In genomic region chr2:85600951-85601770, GRCh38 we compare ENCODE assay signal across 8 cellular contexts. TPM values are rescaled to one million over a fixed set of nuclear protein-coding genes. Genes with fewer than 3 reads are reported as not detected.
A peak's percentile ranks its signal among the peaks of the same experiment; 100 is the strongest.
DNase-seq lines count a peak whose midpoint lies in the region; ATAC-seq and TF ChIP-seq lines count a peak whose summit lies in the region.

No MANE protein-coding gene starts in this region.

- H3K79me2 ChIP-seq in PC-3 (ENCODE audit: low read length) (peaks cover 14% of the 10 kb centered on the region), neural cell (replicated peaks; ENCODE audit: insufficient read depth, low read length) (peaks cover 5% of the 10 kb centered on the region)

- no peak for TF ChIP-seq EP300 in neural cell (conservative IDR thresholded peaks at IDR 0.05; ENCODE audit: poor library complexity, severe bottlenecking)

- CTCF ChIA-PET in BJ (lab: Yijun Ruan, JAX): interaction anchor here (1.6 kb wide), 1 partner anchor 11 kb away, joined by 6 read pairs; no protein-coding TSS in a partner anchor
- CTCF ChIA-PET in PC-3 (lab: Charles Lee): no interaction called here

- H3K36me3 ChIP-seq in BJ (ENCODE audit: control insufficient read depth, insufficient read depth, low read length) (peaks cover 17% of the 10 kb centered on the region), PC-3 (ENCODE audit: low read depth, low read length) (peaks cover 13% of the 10 kb centered on the region; the same call in 1 of the 2 replicates), endocrine pancreas (ENCODE audit: control insufficient read depth, insufficient read depth, low read length) (peaks cover 4% of the 10 kb centered on the region), neural cell (ENCODE audit: insufficient read depth, low read length) (no peaks in the 10 kb centered on the region)

- DNase-seq in BJ (ENCODE audit: low read depth) (no peak), PC-3 (no peak), iPS-NIHi11 (ENCODE audit: low spot score) (no peak), AG20443 (ENCODE audit: low spot score) (no peak)
- DNase-seq in stimulated activated naive CD4-positive, alpha-beta T cell treated with Interleukin-2 at 50 U/mL for 16 hours (lab: John Stamatoyannopoulos, UW): no peak

- H3K27me3 ChIP-seq in BJ (ENCODE audit: control insufficient read depth, insufficient read depth, low read length): no peaks in the 10 kb centered on the region
- no peaks in the 10 kb centered on the region for H3K27me3 ChIP-seq in PC-3 (ENCODE audit: low read length)
- no peaks in the 10 kb centered on the region for H3K27me3 ChIP-seq in endocrine pancreas (ENCODE audit: control insufficient read depth, insufficient read depth, low read length)
- no peaks in the 10 kb centered on the region for H3K27me3 ChIP-seq in neural cell (ENCODE audit: insufficient read depth, low read depth, low read length)

- intact Hi-C loops in PC-3 (cut with micrococcal nuclease): loop anchor here (5.0 kb wide), 1 partner anchor 274 kb away; the partner anchor contains the start of gene TGOLN2

- no peak for TF ChIP-seq CTCF in BJ (IDR thresholded peaks at IDR 0.05; ENCODE audit: insufficient read depth, low read depth, low read length)
- TF ChIP-seq CTCF in PC-3 (conservative IDR thresholded peaks at IDR 0.05; ENCODE audit: low read depth, low read length): no peak
- TF ChIP-seq CTCF in neural cell (IDR thresholded peaks at IDR 0.05; ENCODE audit: poor library complexity, severe bottlenecking): no peak

- peaks cover 12% of the 10 kb centered on the region for H3K4me1 ChIP-seq in PC-3 (ENCODE audit: insufficient read depth, low read length)
- H3K4me1 ChIP-seq in endocrine pancreas (ENCODE audit: control insufficient read depth, insufficient read depth, low read length): peaks cover 4% of the 10 kb centered on the region

- POLR2A ChIA-PET in BJ (lab: Charles Lee): no interaction called here
- POLR2A ChIA-PET in PC-3 (lab: Charles Lee; ENCODE audit: unreplicated experiment): no interaction called here

- no peak overlapping the region for H3K27ac ChIP-seq in PC-3 (ENCODE audit: low read length)
- H3K27ac ChIP-seq in neural cell (ENCODE audit: low read length): no peak overlapping the region

- peak overlapping the region; percentile 95 for H3K4me2 ChIP-seq in PC-3 (ENCODE audit: low read length)
- H3K4me2 ChIP-seq in neural cell (ENCODE audit: low read length): no peak overlapping the region

- H3K9ac ChIP-seq in PC-3 (ENCODE audit: low read length) (no peak overlapping the region), endocrine pancreas (ENCODE audit: control insufficient read depth, insufficient read depth, low read length) (peak overlapping the region; percentile 90), neural cell (ENCODE audit: low read length) (peak overlapping the region; percentile 59)

- no TSS peak for BruUV-seq in PC-3 (replicated peaks; lab: Mats Ljungman, UMichigan)

- ATAC-seq in PC-3 (no peak), GM18498 (IDR thresholded peaks at IDR 0.05; ENCODE audit: unreplicated experiment) (no peak)

- H3K4me3 ChIP-seq in BJ (ENCODE audit: low read depth, low read length) (peak overlapping the region; percentile 59; the same call in 1 of the 2 replicates), PC-3 (ENCODE audit: low read length) (peak overlapping the region; percentile 79; the same call in 1 of the 2 replicates), endocrine pancreas (ENCODE audit: control insufficient read depth, insufficient read depth, low read length) (peak overlapping the region; percentile 48), neural cell (ENCODE audit: low read length) (peak overlapping the region; percentile 77)

- H3K9me2 ChIP-seq in PC-3 (replicated peaks; ENCODE audit: low read length) (no peaks in the 10 kb centered on the region), neural cell (ENCODE audit: insufficient read depth, low read length) (no peaks in the 10 kb centered on the region)

- H3K9me3 ChIP-seq in PC-3 (ENCODE audit: low read length) (no peaks in the 10 kb centered on the region), endocrine pancreas (ENCODE audit: control insufficient read depth, low read length) (no peaks in the 10 kb centered on the region), neural cell (ENCODE audit: low read length) (no peaks in the 10 kb centered on the region)

- H4K20me1 ChIP-seq in PC-3 (ENCODE audit: low read length): no peaks in the 10 kb centered on the region
- H4K20me1 ChIP-seq in neural cell (ENCODE audit: insufficient read depth): no peaks in the 10 kb centered on the region

- H3F3A ChIP-seq in PC-3 (ENCODE audit: low read length, unreplicated experiment) (no peaks in the 10 kb centered on the region), neural cell (ENCODE audit: insufficient read depth, low read length, poor library complexity, severe bottlenecking) (no peaks in the 10 kb centered on the region)

- no peak overlapping the region for H2AFZ ChIP-seq in PC-3 (ENCODE audit: low read length)
- no peak overlapping the region for H2AFZ ChIP-seq in neural cell (ENCODE audit: low read depth, low read length)

- TF ChIP-seq RAD21 in neural cell (conservative IDR thresholded peaks at IDR 0.05): no peak

TF ChIP-seq in neural cell, 6 proteins besides CTCF, POLR2A, EP300 and RAD21:
- TF ChIP-seq SMC3 (conservative IDR thresholded peaks at IDR 0.05; ENCODE audit: poor library complexity) (no peak), EZH2 (IDR thresholded peaks at IDR 0.05; ENCODE audit: borderline replicate concordance, insufficient read depth, low read length, poor library complexity, severe bottlenecking) (no peak), POLR2AphosphoS5 (IDR thresholded peaks at IDR 0.05) (no peak)

RNA-seq across cellular contexts. Expression of gene TMEM150A, which starts 1.3 kb away (rescaled TPM):
- polyA plus RNA-seq in BJ (2011; rRNA removed): 11.4 and 19.1 TPM in 2 replicates
- polyA minus RNA-seq in BJ (2011; rRNA and poly(A)+ RNA removed): 7.0 and 15.3 TPM in 2 replicates
- total RNA-seq in PC-3 (2014; rRNA removed): 3.9 and 4.9 TPM in 2 replicates
- 8.4 and 9.4 TPM in 2 replicates for polyA plus RNA-seq in neural cell
- 3.9 and 4.1 TPM in 2 replicates for polyA minus RNA-seq in neural cell

RNA-seq across cellular contexts. Expression of gene RNF181, which starts 5.6 kb away (rescaled TPM):
- polyA plus RNA-seq in BJ (2011; rRNA removed): 376 and 394 TPM in 2 replicates
- polyA minus RNA-seq in BJ (2011; rRNA and poly(A)+ RNA removed): 67.9 and 142 TPM in 2 replicates
- total RNA-seq in PC-3 (2014; rRNA removed): 170 and 225 TPM in 2 replicates
- polyA plus RNA-seq in neural cell: 296 and 330 TPM in 2 replicates
- 58.9 and 65.4 TPM in 2 replicates for polyA minus RNA-seq in neural cell

RNA-seq across cellular contexts. Expression of gene C2orf68, which starts 10.7 kb away (rescaled TPM):
- 16.4 and 18.9 TPM in 2 replicates for polyA plus RNA-seq in BJ (2011; rRNA removed)
- polyA minus RNA-seq in BJ (2011; rRNA and poly(A)+ RNA removed): 15.7 and 22.2 TPM in 2 replicates
- 26.6 and 27.6 TPM in 2 replicates for total RNA-seq in PC-3 (2014; rRNA removed)
- polyA plus RNA-seq in neural cell: 28.0 and 42.6 TPM in 2 replicates
- 44.3 and 50.5 TPM in 2 replicates for polyA minus RNA-seq in neural cell

RNA-seq across cellular contexts. Expression of gene USP39, which starts 14.8 kb away (rescaled TPM):
- polyA plus RNA-seq in BJ (2011; rRNA removed): 49.9 and 50.5 TPM in 2 replicates
- polyA minus RNA-seq in BJ (2011; rRNA and poly(A)+ RNA removed): 21.8 and 32.3 TPM in 2 replicates
- total RNA-seq in PC-3 (2014; rRNA removed): 179 and 278 TPM in 2 replicates
- 77.6 and 89.9 TPM in 2 replicates for polyA plus RNA-seq in neural cell
- 53.1 and 60.9 TPM in 2 replicates for polyA minus RNA-seq in neural cell

RNA-seq across cellular contexts. Expression of gene VAMP5, which starts 16.9 kb away (rescaled TPM):
- polyA plus RNA-seq in BJ (2011; rRNA removed): 143 and 161 TPM in 2 replicates
- 64.6 and 107 TPM in 2 replicates for polyA minus RNA-seq in BJ (2011; rRNA and poly(A)+ RNA removed)
- total RNA-seq in PC-3 (2014; rRNA removed): 0.40 TPM in 1 of 2 replicates, not detected in the other
- not detected in 2 replicates for polyA plus RNA-seq in neural cell
- polyA minus RNA-seq in neural cell: not detected in 2 replicates
